In the genomic region with DNA sequence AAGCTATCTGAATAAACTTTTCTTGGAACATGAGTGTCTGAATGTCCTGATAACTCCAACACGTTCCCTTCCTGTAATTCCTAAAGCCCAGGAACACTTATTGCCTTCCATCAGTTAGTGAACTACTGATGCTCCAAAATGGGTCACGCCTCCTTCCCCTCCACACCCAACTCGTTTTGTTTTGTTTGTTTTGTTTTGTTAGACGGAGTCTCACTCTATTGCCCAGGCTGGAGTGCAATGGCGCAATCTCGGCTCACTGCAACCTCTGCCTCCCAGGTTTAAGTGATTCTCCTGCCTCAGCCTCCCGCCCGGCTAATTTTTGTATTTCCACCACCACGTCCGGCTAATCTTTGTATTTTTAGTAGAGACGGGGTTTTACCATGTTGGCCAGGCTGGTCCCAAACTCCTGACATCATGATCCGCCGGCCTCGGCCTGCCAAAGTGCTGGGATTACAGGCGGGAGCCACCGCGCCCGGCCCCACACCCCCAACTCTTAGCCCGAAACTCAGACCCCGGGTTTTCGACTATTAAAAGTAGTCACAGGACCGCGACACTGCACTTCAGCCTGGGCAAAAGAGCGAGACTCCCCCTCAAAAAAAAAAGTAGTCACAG, we compare ENCODE assay signal across 7 cellular contexts. TPM values are rescaled to one million over a fixed set of nuclear protein-coding genes. Genes with fewer than 3 reads are reported as not detected.
DNase-seq lines count a peak whose midpoint lies in the region; ATAC-seq, FAIRE-seq and TF ChIP-seq lines count a peak whose summit lies in the region.

No MANE protein-coding gene starts in this region.

- H3K4me3 ChIP-seq in astrocyte of the spinal cord (ENCODE audit: low read depth, low read length) (peak overlapping the region; percentile 87), right lobe of liver (peak overlapping the region; percentile 65 to 96 (median 83))

- WGBS in right lobe of liver (ENCODE audit: insufficient coverage, low coverage, low lambda C conversion rate, missing lambda C conversion rate) = 2% methylated on average over 24 of the region's 24 CpGs

- intact Hi-C loops in right lobe of liver (cut with DNase I) = no loop called here

- FAIRE-seq in frontal cortex (lab: Jason Lieb, UNC) = no peak

- H3K27me3 ChIP-seq in right lobe of liver = no peaks in the 10 kb centered on the region

- in situ Hi-C loops in astrocyte of the spinal cord (cut with HindIII; ENCODE audit: low sequenced_read_pairs) = no loop called here

- H3K4me1 ChIP-seq in right lobe of liver = peaks cover 0 to 9% (median 0%) of the 10 kb centered on the region in 4 donors

- H3K27ac ChIP-seq in right lobe of liver = peak overlapping the region; percentile 45 to 66 (median 53)

- H3K36me3 ChIP-seq in right lobe of liver = no peaks in the 10 kb centered on the region

- ATAC-seq in GM19035 (IDR thresholded peaks at IDR 0.05; ENCODE audit: unreplicated experiment) = peak; percentile 17
- ATAC-seq in HG03196 (IDR thresholded peaks at IDR 0.05; ENCODE audit: unreplicated experiment) = peak; percentile 6
- ATAC-seq in right lobe of liver = peak; percentile 5 to 41 (median 18)

- no peak for TF ChIP-seq CTCF in astrocyte of the spinal cord (IDR thresholded peaks at IDR 0.05; ENCODE audit: low read depth, low read length)
- TF ChIP-seq CTCF in right lobe of liver (IDR thresholded peaks at IDR 0.05) = no peak

- no peaks in the 10 kb centered on the region for H3K9me3 ChIP-seq in right lobe of liver

- TF ChIP-seq POLR2A in right lobe of liver (IDR thresholded peaks at IDR 0.05) = no peak

- DNase-seq in astrocyte of the spinal cord (ENCODE audit: low read depth, low spot score) (no peak), right lobe of liver (no peak), cerebellum (ENCODE audit: low spot score) (no peak), frontal cortex (ENCODE audit: low spot score in 2 of 2) (no peak)
- no peak for DNase-seq in activated CD8-positive, alpha-beta memory T cell treated with anti-CD3 and anti-CD28 coated beads, Interleukin-2, amount 50 U/mL, for 4 hours

RNA-seq across cellular contexts. Expression of a gene that starts 0.8 kb away (rescaled TPM):
- 1 to 10 TPM; 4.4 to 9.7 (median 6.9) TPM for total RNA-seq in right lobe of liver
- 20.2 TPM for total RNA-seq in cerebellum
- 21.6 TPM for total RNA-seq in frontal cortex

RNA-seq across cellular contexts. Expression of a gene that starts 25.1 kb away (rescaled TPM):
- total RNA-seq in right lobe of liver (10 to 100 TPM; 17.2 to 34.6 (median 22.3) TPM), cerebellum (37.6 TPM), frontal cortex (23.6 TPM)
